Comparison of ENCODE assay signal across 13 cellular contexts in the genomic region with DNA sequence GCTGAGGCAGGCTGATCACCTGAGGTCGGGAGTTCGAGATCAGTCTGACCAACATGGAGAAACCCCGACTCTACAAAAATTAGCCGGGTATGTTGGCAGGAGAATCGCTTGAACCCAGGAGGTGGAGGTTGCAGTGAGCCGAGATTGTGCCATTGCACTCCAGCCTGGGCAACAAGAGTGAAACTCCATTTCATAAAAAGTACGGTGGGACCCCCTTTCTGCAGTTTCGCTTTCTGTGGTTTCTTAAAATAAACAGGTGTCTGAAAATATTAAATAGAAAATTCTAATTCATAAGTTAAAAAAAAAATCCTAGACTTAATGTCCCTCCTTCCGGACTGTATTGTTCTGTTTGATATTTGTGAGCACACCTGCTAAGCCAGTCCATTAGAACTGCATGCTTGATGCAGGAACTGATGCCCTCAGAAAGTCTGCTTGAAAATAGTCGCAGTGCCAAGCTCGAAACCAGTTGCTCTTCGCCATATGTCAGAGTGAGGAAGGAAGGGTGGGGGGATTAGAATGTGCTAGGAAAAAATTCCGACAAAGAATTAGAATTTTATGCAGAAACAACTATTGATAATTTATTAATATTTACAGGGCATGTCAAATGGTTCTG.
DNase-seq lines count a peak whose midpoint lies in the region; ATAC-seq, FAIRE-seq and TF ChIP-seq lines count a peak whose summit lies in the region.
"Had no signal": no experiment of that assay in that cellular context is flagged by ENCODE, and none has a peak within 500 bp of the region (broad histone marks: within the 10 kb centered on the region; RNA-seq: fewer than 3 reads in every experiment).

No MANE protein-coding gene starts in this region.

- 48% methylated on average over 13 of the region's 13 CpGs for WGBS in GM12878 (ENCODE audit: insufficient coverage, insufficient replicate concordance, low lambda C conversion rate, missing lambda C conversion rate)
- 98% methylated on average over 13 of the region's 13 CpGs for WGBS in smooth muscle cell (ENCODE audit: low lambda C conversion rate)
- WGBS in prostate gland = 90% methylated on average over 13 of the region's 13 CpGs

- BruUV-seq in GM12878 (replicated peaks; lab: Mats Ljungman, UMichigan) = no TSS peak

- H3K4me1 Mint-ChIP-seq in activated T-cell treated with anti-CD3 and anti-CD28 coated beads, Interleukin-2, amount 50 U/mL, for 72 hours (ENCODE audit: low read depth) = peaks cover 87% of the 10 kb centered on the region

- H3K79me2 ChIP-seq in GM12878 (ENCODE audit: control insufficient read depth, insufficient read depth, low read length) = peaks cover 98% of the 10 kb centered on the region
- peaks cover 62% of the 10 kb centered on the region for H3K79me2 ChIP-seq in smooth muscle cell (ENCODE audit: low read depth)

- FAIRE-seq in GM12878 (lab: Jason Lieb, UNC) = no peak
- FAIRE-seq: endothelial cell of umbilical vein had no signal

- peaks cover 17% of the 10 kb centered on the region for H3F3A ChIP-seq in smooth muscle cell (ENCODE audit: low read depth)

- H3K9me3 ChIP-seq in KOPT-K1 (ENCODE audit: insufficient read depth, low read length, poor library complexity, severe bottlenecking) (no peaks in the 10 kb centered on the region), GM12878 (replicated peaks; ENCODE audit: control insufficient read depth, insufficient read depth, low read length) (no peaks in the 10 kb centered on the region), smooth muscle cell (replicated peaks; ENCODE audit: low read depth) (no peaks in the 10 kb centered on the region), prostate gland (no peaks in the 10 kb centered on the region), WERI-Rb-1 (ENCODE audit: severe bottlenecking) (no peaks in the 10 kb centered on the region)
- H3K9me3 ChIP-seq: gastroesophageal sphincter, upper lobe of right lung had no signal

- POLR2A ChIA-PET in GM12878 (lab: Charles Lee) = interaction anchor here (0.7 to 2.5 kb wide), 14 partner anchors 7 to 86 kb away, joined by 3 to 8 read pairs (median 4); a partner anchor contains a TSS

- peak overlapping the region; percentile 61 for H3K4me3 ChIP-seq in GM12878
- no peak overlapping the region for H3K4me3 ChIP-seq in smooth muscle cell
- H3K4me3 ChIP-seq in prostate gland = no peak overlapping the region
- H3K4me3 ChIP-seq in WERI-Rb-1 (ENCODE audit: low read depth, low read length) = no peak overlapping the region
- H3K4me3 ChIP-seq: gastroesophageal sphincter, upper lobe of right lung had no signal

- TF ChIP-seq RAD21 in GM12878 (IDR thresholded peaks at IDR 0.05; ENCODE audit: insufficient read depth, low read depth, low read length) = no peak

- no peak for DNase-seq in activated T-cell treated with anti-CD3 and anti-CD28 coated beads, Interleukin-2, amount 50 U/mL, for 72 hours
- no peak for DNase-seq in activated T-cell treated with anti-CD3 and anti-CD28 coated beads, Interleukin-2, amount 50 U/mL, for 1 hour
- no peak for DNase-seq in GM12878 (ENCODE audit: low read depth, low spot score)
- no peak for DNase-seq in smooth muscle cell (lab: John Stamatoyannopoulos, UW; ENCODE audit: unreplicated experiment)
- DNase-seq in prostate gland (ENCODE audit: low spot score) = no peak
- DNase-seq in kidney glomerular epithelial cell (lab: John Stamatoyannopoulos, UW) = no peak
- DNase-seq in WERI-Rb-1 = no peak
- DNase-seq: DMS153; stimulated activated CD4-positive, alpha-beta T cell treated with anti-CD3 and anti-CD28 coated beads, Interleukin-4, amount 100 ng/mL, for 24 hours; upper lobe of right lung had no signal

- H3K27me3 Mint-ChIP-seq in activated T-cell treated with anti-CD3 and anti-CD28 coated beads, Interleukin-2, amount 50 U/mL, for 72 hours (ENCODE audit: low read depth) = no peaks in the 10 kb centered on the region

- CTCF ChIA-PET in GM12878 (lab: Yijun Ruan, JAX) = interaction anchor here (0.6 to 14.2 kb wide), 15 partner anchors 9 to 291 kb away, joined by 3 to 146 read pairs (median 5); no protein-coding TSS in a partner anchor

- H3K36me3 ChIP-seq in KOPT-K1 (ENCODE audit: insufficient read depth, low read length) (0 out of 2 replicates have a peak, but pooled peaks cover 4% of the 10 kb centered on the region), GM12878 (ENCODE audit: control insufficient read depth in 2 of 2, insufficient read depth in 2 of 2, low read length in 1 of 2) (no peaks in the 10 kb centered on the region; a peak in 1 of 4 replicates), smooth muscle cell (ENCODE audit: low read depth) (no peaks in the 10 kb centered on the region), prostate gland (no peaks in the 10 kb centered on the region), WERI-Rb-1 (no peaks in the 10 kb centered on the region)
- H3K36me3 ChIP-seq: gastroesophageal sphincter, upper lobe of right lung had no signal

- H3K27me3 ChIP-seq in GM12878 (replicated peaks in 1 of 2; ENCODE audit: control insufficient read depth in 2 of 2, insufficient read depth in 2 of 2, low read length in 1 of 2) (no peaks in the 10 kb centered on the region), smooth muscle cell (ENCODE audit: low read depth) (no peaks in the 10 kb centered on the region), prostate gland (replicated peaks; ENCODE audit: insufficient read depth) (no peaks in the 10 kb centered on the region), WERI-Rb-1 (ENCODE audit: insufficient read depth, low read depth, severe bottlenecking) (no peaks in the 10 kb centered on the region)
- H3K27me3 ChIP-seq: gastroesophageal sphincter, upper lobe of right lung had no signal

- H3K4me3 Mint-ChIP-seq in activated T-cell treated with anti-CD3 and anti-CD28 coated beads, Interleukin-2, amount 50 U/mL, for 72 hours = peak overlapping the region; percentile 72 to 79

- ATAC-seq in activated T-cell treated with anti-CD3 and anti-CD28 coated beads, Interleukin-2, amount 50 U/mL, for 72 hours (replicated peaks in 1 of 2) = no peak
- ATAC-seq in GM12878 = peak; percentile 6
- ATAC-seq: gastroesophageal sphincter had no signal

- intact Hi-C loops in GM12878 (cut with micrococcal nuclease; ENCODE audit: unreplicated experiment) = loop anchor here (2.0 kb wide), 2 partner anchors 27 to 55 kb away; no protein-coding TSS in a partner anchor
- intact Hi-C loops in prostate gland (cut with DNase I) = no loop called here

- RAD21 ChIA-PET in GM12878 (lab: Charles Lee; ENCODE audit: unreplicated experiment) = interaction anchor here (0.7 to 4.7 kb wide), 17 partner anchors 9 to 309 kb away, joined by 3 to 42 read pairs (median 8); no protein-coding TSS in a partner anchor

- peaks cover 4 to 10% of the 10 kb centered on the region in 2 donors for H3K36me3 Mint-ChIP-seq in activated T-cell treated with anti-CD3 and anti-CD28 coated beads, Interleukin-2, amount 50 U/mL, for 72 hours (ENCODE audit: insufficient read depth in 2 of 2)

- H3K4me1 ChIP-seq in GM12878 (ENCODE audit: control insufficient read depth, insufficient read depth, low read length) (peaks cover 70% of the 10 kb centered on the region), smooth muscle cell (ENCODE audit: low read depth) (peaks cover 29% of the 10 kb centered on the region), prostate gland (replicated peaks) (no peaks in the 10 kb centered on the region)

- H2AFZ ChIP-seq in GM12878 (ENCODE audit: control insufficient read depth, low read depth, low read length) = no peak overlapping the region
- H2AFZ ChIP-seq in smooth muscle cell (ENCODE audit: low read depth) = no peak overlapping the region

- peak overlapping the region; percentile 31 for H3K27ac ChIP-seq in KOPT-K1 (ENCODE audit: low read depth, low read length, poor library complexity, severe bottlenecking)
- peak overlapping the region; percentile 74 for H3K27ac ChIP-seq in GM12878 (ENCODE audit: control insufficient read depth, insufficient read depth)
- H3K27ac ChIP-seq in smooth muscle cell (ENCODE audit: low read depth) = no peak overlapping the region
- H3K27ac ChIP-seq in prostate gland = no peak overlapping the region
- H3K27ac ChIP-seq in WERI-Rb-1 = no peak overlapping the region
- H3K27ac ChIP-seq: gastroesophageal sphincter, upper lobe of right lung had no signal

- H3K4me2 ChIP-seq in GM12878 (ENCODE audit: control insufficient read depth, insufficient read depth) (peak overlapping the region; percentile 82), smooth muscle cell (peak overlapping the region; percentile 81)

- H3K9me3 Mint-ChIP-seq in activated T-cell treated with anti-CD3 and anti-CD28 coated beads, Interleukin-2, amount 50 U/mL, for 72 hours = no peaks in the 10 kb centered on the region

- TF ChIP-seq CTCF in GM12878 (IDR thresholded peaks at IDR 0.05 in 2 of 3, conservative IDR thresholded peaks at IDR 0.05 in 1 of 3; ENCODE audit: control insufficient read depth in 2 of 3, extremely low read depth in 1 of 3, insufficient read depth in 1 of 3, low read depth in 3 of 3, low read length in 3 of 3) = no peak
- no peak for TF ChIP-seq CTCF in smooth muscle cell (IDR thresholded peaks at IDR 0.05; ENCODE audit: borderline replicate concordance, insufficient read depth, poor library complexity, severe bottlenecking)
- TF ChIP-seq CTCF in prostate gland (IDR thresholded peaks at IDR 0.05) = no peak
- no peak for TF ChIP-seq CTCF in WERI-Rb-1 (IDR thresholded peaks at IDR 0.05; ENCODE audit: low read depth, low read length)

- H3K9ac ChIP-seq in GM12878 (ENCODE audit: control insufficient read depth, insufficient read depth, low read length) = peak overlapping the region; percentile 53
- H3K9ac ChIP-seq in smooth muscle cell (ENCODE audit: low read depth) = no peak overlapping the region

- in situ Hi-C loops in GM12878 (cut with MboI) = no loop called here

- SMC1A ChIA-PET in GM12878 (lab: Charles Lee; ENCODE audit: uncharacterized antibody, unreplicated experiment) = interaction anchor here (0.6 to 7.8 kb wide), 26 partner anchors 9 to 874 kb away, joined by 3 to 66 read pairs (median 6); no protein-coding TSS in a partner anchor

- TF ChIP-seq POLR2A in GM12878 (IDR thresholded peaks at IDR 0.05; ENCODE audit: low read depth, low read length) (no peak), prostate gland (IDR thresholded peaks at IDR 0.05) (no peak)

- H3K27ac Mint-ChIP-seq in activated T-cell treated with anti-CD3 and anti-CD28 coated beads, Interleukin-2, amount 50 U/mL, for 72 hours = no peak overlapping the region

- TF ChIP-seq EP300 in GM12878 (IDR thresholded peaks at IDR 0.05; ENCODE audit: borderline replicate concordance in 1 of 2, control insufficient read depth in 1 of 2, low read depth in 2 of 2, low read length in 2 of 2) = no peak

- H4K20me1 ChIP-seq in GM12878 (ENCODE audit: control insufficient read depth, insufficient read depth) = no peaks in the 10 kb centered on the region
- peaks cover 97% of the 10 kb centered on the region for H4K20me1 ChIP-seq in smooth muscle cell (ENCODE audit: low read depth)

TF ChIP-seq in GM12878, 131 proteins besides CTCF, POLR2A, EP300 and RAD21 (continues in another document):
- no peak for TF ChIP-seq FOXK2 (IDR thresholded peaks at IDR 0.05)

Comparison
In these comparisons a context has a peak if more than half of its experiments do, and no peak if none do; other contexts are left out.
1. H3K27ac ChIP-seq: peak in KOPT-K1 (single experiment) and GM12878 (single experiment); none in smooth muscle cell (single experiment), prostate gland (0 of 2) and WERI-Rb-1 (single experiment).